ENCODE assay signal across 9 cellular contexts in genomic region chr3:170056710-170057454, GRCh38. TPM values are rescaled to one million over a fixed set of nuclear protein-coding genes. Genes with fewer than 3 reads are reported as not detected.
A peak's percentile ranks its signal among the peaks of the same experiment; 100 is the strongest.
DNase-seq lines count a peak whose midpoint lies in the region; ATAC-seq and TF ChIP-seq lines count a peak whose summit lies in the region.
"Had no signal": no experiment of that assay in that cellular context is flagged by ENCODE, and none has a peak within 500 bp of the region (broad histone marks: within the 10 kb centered on the region; RNA-seq: fewer than 3 reads in every experiment).

No MANE protein-coding gene starts in this region.

- POLR2A ChIA-PET in HEK293T (lab: Yijun Ruan, JAX): no interaction called here

- TF ChIP-seq POLR2A in upper lobe of left lung (IDR thresholded peaks at IDR 0.05): no peak

- H3K4me3 ChIP-seq in GM06990 (replicated peaks; ENCODE audit: low read depth, low read length) (peak overlapping the region; percentile 39), coronary artery (no peak overlapping the region), upper lobe of left lung (no peak overlapping the region)

- 83 to 92% methylated on average over 3 of the region's 3 CpGs for WGBS in upper lobe of left lung, 2 donors

- H3K4me1 ChIP-seq in upper lobe of left lung: peaks cover 0 to 9% (median 4%) of the 10 kb centered on the region in 4 donors

- no peak for TF ChIP-seq EP300 in upper lobe of left lung (IDR thresholded peaks at IDR 0.05)

- no peaks in the 10 kb centered on the region for H3K27me3 ChIP-seq in GM06990 (replicated peaks; ENCODE audit: control insufficient read depth, insufficient read depth, low read length)
- no peaks in the 10 kb centered on the region for H3K27me3 ChIP-seq in upper lobe of left lung

- TF ChIP-seq CTCF in GM06990 (IDR thresholded peaks at IDR 0.05; ENCODE audit: insufficient read depth, low read length, poor library complexity, severe bottlenecking) (no peak), VCaP (conservative IDR thresholded peaks at IDR 0.05) (no peak), coronary artery (IDR thresholded peaks at IDR 0.05) (no peak), upper lobe of left lung (IDR thresholded peaks at IDR 0.05) (no peak)

- H3K9me3 ChIP-seq in upper lobe of left lung: no peaks in the 10 kb centered on the region

- H3K27ac ChIP-seq in VCaP (peak overlapping the region; percentile 32; the same call in 1 of the 2 replicates), coronary artery (no peak overlapping the region), upper lobe of left lung (no peak overlapping the region)

- DNase-seq in GM06990 (ENCODE audit: extremely low read depth, insufficient read length) (peak; percentile 75), HEK293T (ENCODE audit: extremely low spot score) (no peak), coronary artery (ENCODE audit: low spot score) (no peak), upper lobe of left lung (no peak)
- DNase-seq in activated effector memory CD4-positive, alpha-beta T cell treated with anti-CD3 and anti-CD28 coated beads, Interleukin-2, amount 50 U/mL, for 16 hours: no peak
- DNase-seq: CD4-positive, alpha-beta memory T cell had no signal

- H3K36me3 ChIP-seq in GM06990 (ENCODE audit: control insufficient read depth, insufficient read depth, low read length) (no peaks in the 10 kb centered on the region), upper lobe of left lung (no peaks in the 10 kb centered on the region)

- peak; percentile 88 for ATAC-seq in GM19324 (IDR thresholded peaks at IDR 0.05; ENCODE audit: low FRiP score, unreplicated experiment)
- ATAC-seq in HG02970 (IDR thresholded peaks at IDR 0.05; ENCODE audit: low FRiP score, unreplicated experiment): peak; percentile 88
- no peak for ATAC-seq in upper lobe of left lung (ENCODE audit: low FRiP score in 2 of 2)

- CTCF ChIA-PET in HEK293T (lab: Yijun Ruan, JAX): interaction anchor here (0.5 kb wide), 1 partner anchor 15 kb away, joined by 4 read pairs; no protein-coding TSS in a partner anchor

TF ChIP-seq in HEK293T, 16 proteins besides CTCF, POLR2A, EP300 and RAD21:
- no peak for TF ChIP-seq SUZ12 (IDR thresholded peaks at IDR 0.05)
- TF ChIP-seq ARNT (IDR thresholded peaks at IDR 0.05): no peak
- TF ChIP-seq L3MBTL2 (conservative IDR thresholded peaks at IDR 0.05): no peak
- no peak for TF ChIP-seq PKNOX1 (IDR thresholded peaks at IDR 0.05)
- no peak for TF ChIP-seq TARDBP (IDR thresholded peaks at IDR 0.05)
- TF ChIP-seq FOXM1 (IDR thresholded peaks at IDR 0.05; ENCODE audit: borderline replicate concordance): no peak
- TF ChIP-seq SP1 (IDR thresholded peaks at IDR 0.05): no peak
- TF ChIP-seq LEF1 (IDR thresholded peaks at IDR 0.05; ENCODE audit: borderline replicate concordance): no peak
- no peak for TF ChIP-seq NFRKB (IDR thresholded peaks at IDR 0.05)
- no peak for TF ChIP-seq FOXA1 (IDR thresholded peaks at IDR 0.05)
- no peak for TF ChIP-seq HDGF (IDR thresholded peaks at IDR 0.05; ENCODE audit: borderline replicate concordance)

RNA-seq across cellular contexts. Expression of gene GPR160, which starts 19.1 kb away (rescaled TPM):
- total RNA-seq in upper lobe of left lung: 10 to 100 TPM; 11.5 to 49.7 (median 34.1) TPM

Comparison
In these comparisons a context has a peak if more than half of its experiments do, and no peak if none do; other contexts are left out.
1. ATAC-seq: peak in GM19324 (single experiment) and HG02970 (single experiment); none in upper lobe of left lung (0 of 2).